19 cellular contexts compared by ENCODE assay signal in genomic region chr11:11514246-11514645, GRCh38.
DNase-seq lines count a peak whose midpoint lies in the region; ATAC-seq and TF ChIP-seq lines count a peak whose summit lies in the region.
"Had no signal": no experiment of that assay in that cellular context is flagged by ENCODE, and none has a peak within 500 bp of the region (broad histone marks: within the 10 kb centered on the region; RNA-seq: fewer than 3 reads in every experiment).

No MANE protein-coding gene starts in this region.

- H4K20me1 ChIP-seq in H9 (ENCODE audit: control insufficient read depth, insufficient read depth, insufficient read length): no peaks in the 10 kb centered on the region
- H4K20me1 ChIP-seq: BLaER1 treated with 17β-estradiol and CSF1 and Interleukin-3, amounts not matched to agents 10 nM and 100 nM had no signal

- H2BK12ac ChIP-seq in H9 (ENCODE audit: insufficient read length, low read depth, low read length) (no peak overlapping the region), neuronal stem cell (ENCODE audit: low read length) (no peak overlapping the region)

- WGBS in H9 (ENCODE audit: extremely low coverage, insufficient read length, low lambda C conversion rate): no CpG with 5 or more reads among the region's 3 CpGs
- no CpG with 5 or more reads among the region's 3 CpGs for WGBS in neuronal stem cell (ENCODE audit: extremely low coverage in 2 of 2, insufficient read length in 2 of 2, insufficient replicate concordance in 1 of 2), 2 donors
- WGBS in suprapubic skin: 92% methylated on average over 3 of the region's 3 CpGs

- no peak overlapping the region for H3K4me3 Mint-ChIP-seq in H9
- H3K4me3 Mint-ChIP-seq in stimulated activated naive CD8-positive, alpha-beta T cell treated with anti-CD3 and anti-CD28 coated beads, Interleukin-15, amount 100 ng/mL, for 72 hours: no peak overlapping the region
- H3K4me3 Mint-ChIP-seq: CD8-positive, alpha-beta T cell; HFFc6 had no signal

- H4K5ac ChIP-seq in H9 (ENCODE audit: insufficient read length, low read depth, low read length): no peak overlapping the region

- H3K4me1 Mint-ChIP-seq in H9: peaks cover 23 to 30% of the 10 kb centered on the region in 2 experiments
- no peaks in the 10 kb centered on the region for H3K4me1 Mint-ChIP-seq in stimulated activated naive CD8-positive, alpha-beta T cell treated with anti-CD3 and anti-CD28 coated beads, Interleukin-15, amount 100 ng/mL, for 72 hours

- H2AFZ ChIP-seq in H9 (ENCODE audit: low read length): no peak overlapping the region
- no peak overlapping the region for H2AFZ ChIP-seq in neuronal stem cell (ENCODE audit: low read length)

- H2AK5ac ChIP-seq in H9 (ENCODE audit: insufficient read length, low read length) (no peak overlapping the region), neuronal stem cell (ENCODE audit: low read depth, low read length) (no peak overlapping the region)

- H3K36me3 ChIP-seq in neuronal stem cell (replicated peaks in 1 of 2; ENCODE audit: control insufficient read depth in 2 of 2, insufficient read depth in 2 of 2, low read length in 2 of 2) (no peaks in the 10 kb centered on the region), suprapubic skin (no peaks in the 10 kb centered on the region)
- H3K36me3 ChIP-seq: BLaER1 treated with 17β-estradiol and CSF1 and Interleukin-3, amounts not matched to agents 10 nM and 100 nM had no signal

- no peak overlapping the region for H4K8ac ChIP-seq in H9 (replicated peaks; ENCODE audit: insufficient read length, low read depth, low read length)
- no peak overlapping the region for H4K8ac ChIP-seq in neuronal stem cell (ENCODE audit: low read depth, low read length)

- no peak overlapping the region for H3K56ac ChIP-seq in H9 (ENCODE audit: insufficient read length, low read depth, low read length)

- H3K9me3 ChIP-seq in H9 (ENCODE audit: control insufficient read depth, low read depth, low read length) (no peaks in the 10 kb centered on the region), neuronal stem cell (replicated peaks in 1 of 2; ENCODE audit: control insufficient read depth in 2 of 2, insufficient read depth in 1 of 2, low read depth in 1 of 2, low read length in 2 of 2) (no peaks in the 10 kb centered on the region), suprapubic skin (no peaks in the 10 kb centered on the region)
- H3K9me3 ChIP-seq: BLaER1 treated with 17β-estradiol and CSF1 and Interleukin-3, amounts not matched to agents 10 nM and 100 nM had no signal

- H3K79me1 ChIP-seq in H9 (ENCODE audit: insufficient read depth, low read depth, low read length, poor library complexity, severe bottlenecking) (no peaks in the 10 kb centered on the region), neuronal stem cell (ENCODE audit: low read depth, low read length) (no peaks in the 10 kb centered on the region)

- H3K4me2 ChIP-seq in H9 (ENCODE audit: insufficient read depth, insufficient read length, low read length) (no peak overlapping the region), neuronal stem cell (ENCODE audit: insufficient read depth, low read length, poor library complexity, severe bottlenecking) (no peak overlapping the region)
- H3K4me2 ChIP-seq: BLaER1 treated with 17β-estradiol and CSF1 and Interleukin-3, amounts not matched to agents 10 nM and 100 nM had no signal

- no peak overlapping the region for H3K14ac ChIP-seq in H9 (ENCODE audit: insufficient read depth, low read length)
- no peak overlapping the region for H3K14ac ChIP-seq in neuronal stem cell (ENCODE audit: low read length)

- no peak overlapping the region for H3T11ph ChIP-seq in H9 (ENCODE audit: low read length)

- H2BK15ac ChIP-seq in H9 (ENCODE audit: low read depth, low read length): peak overlapping the region; percentile 83; the same call in 1 of the 2 replicates
- no peak overlapping the region for H2BK15ac ChIP-seq in neuronal stem cell (ENCODE audit: low read length)

- H3K27ac Mint-ChIP-seq in H9: no peak overlapping the region
- H3K27ac Mint-ChIP-seq in activated naive CD4-positive, alpha-beta T cell treated with anti-CD3 and anti-CD28 coated beads, Interleukin-2, amount 50 U/mL, for 72 hours: no peak overlapping the region
- H3K27ac Mint-ChIP-seq in stimulated activated naive CD8-positive, alpha-beta T cell treated with anti-CD3 and anti-CD28 coated beads, Interleukin-15, amount 100 ng/mL, for 72 hours: no peak overlapping the region
- H3K27ac Mint-ChIP-seq: CD8-positive, alpha-beta T cell; HFFc6 had no signal

- H3K9ac ChIP-seq in H9 (ENCODE audit: extremely low read depth, insufficient read length, low read length) (no peak overlapping the region), neuronal stem cell (ENCODE audit: low read depth, low read length, poor library complexity) (no peak overlapping the region)
- H3K9ac ChIP-seq: BLaER1 treated with 17β-estradiol and CSF1 and Interleukin-3, amounts not matched to agents 10 nM and 100 nM had no signal

- TF ChIP-seq POLR2A in suprapubic skin (IDR thresholded peaks at IDR 0.05): no peak

- no peaks in the 10 kb centered on the region for H3K27me3 Mint-ChIP-seq in H9 (ENCODE audit: low read depth)
- no peaks in the 10 kb centered on the region for H3K27me3 Mint-ChIP-seq in stimulated activated naive CD8-positive, alpha-beta T cell treated with anti-CD3 and anti-CD28 coated beads, Interleukin-15, amount 100 ng/mL, for 72 hours

- H3K4me3 ChIP-seq in neuronal stem cell (ENCODE audit: low read length in 2 of 2) (no peak overlapping the region), suprapubic skin (no peak overlapping the region)
- H3K4me3 ChIP-seq: BLaER1 treated with 17β-estradiol and CSF1 and Interleukin-3, amounts not matched to agents 10 nM and 100 nM had no signal

- H3K36me3 Mint-ChIP-seq in H9 (ENCODE audit: insufficient read depth in 1 of 3, low read depth in 3 of 3): no peaks in the 10 kb centered on the region
- no peaks in the 10 kb centered on the region for H3K36me3 Mint-ChIP-seq in activated naive CD4-positive, alpha-beta T cell treated with anti-CD3 and anti-CD28 coated beads, Interleukin-2, amount 50 U/mL, for 72 hours
- H3K36me3 Mint-ChIP-seq: CD8-positive, alpha-beta T cell had no signal

- H2BK5ac ChIP-seq in H9 (ENCODE audit: insufficient read length, low read length) (no peak overlapping the region), neuronal stem cell (ENCODE audit: low read length) (no peak overlapping the region)

- no peak for TF ChIP-seq CTCF in H9 (conservative IDR thresholded peaks at IDR 0.05)
- TF ChIP-seq CTCF in VCaP (conservative IDR thresholded peaks at IDR 0.05): no peak
- TF ChIP-seq CTCF in suprapubic skin (IDR thresholded peaks at IDR 0.05): no peak

- no peaks in the 10 kb centered on the region for H3K79me2 ChIP-seq in H9 (ENCODE audit: insufficient read depth, low read length)

- no peaks in the 10 kb centered on the region for H3K9me3 Mint-ChIP-seq in H9
- H3K9me3 Mint-ChIP-seq in activated naive CD4-positive, alpha-beta T cell treated with anti-CD3 and anti-CD28 coated beads, Interleukin-2, amount 50 U/mL, for 72 hours: no peaks in the 10 kb centered on the region
- H3K9me3 Mint-ChIP-seq in stimulated activated naive CD8-positive, alpha-beta T cell treated with anti-CD3 and anti-CD28 coated beads, Interleukin-15, amount 100 ng/mL, for 72 hours: no peaks in the 10 kb centered on the region
- H3K9me3 Mint-ChIP-seq: CD8-positive, alpha-beta T cell; HFFc6 had no signal

- H3K18ac ChIP-seq in H9 (ENCODE audit: insufficient read length, low read depth, low read length) (no peak overlapping the region), neuronal stem cell (ENCODE audit: low read length) (peak overlapping the region; percentile 9)

- no peak overlapping the region for H2BK120ac ChIP-seq in H9 (ENCODE audit: low read depth, low read length, poor library complexity, severe bottlenecking)
- H2BK120ac ChIP-seq in neuronal stem cell (ENCODE audit: low read depth, low read length): no peak overlapping the region

- H3K27ac ChIP-seq in H9 (ENCODE audit: insufficient read length, low read depth, low read length) (no peak overlapping the region), VCaP (peak overlapping the region; percentile 42), neuronal stem cell (replicated peaks; ENCODE audit: low read length) (no peak overlapping the region), substantia nigra (ENCODE audit: low read depth, low read length, poor library complexity, severe bottlenecking) (no peak overlapping the region), suprapubic skin (no peak overlapping the region)
- H3K27ac ChIP-seq: BLaER1 treated with 17β-estradiol and CSF1 and Interleukin-3, amounts not matched to agents 10 nM and 100 nM had no signal

- H3K23ac ChIP-seq in H9 (ENCODE audit: insufficient read length, low read depth, low read length) (no peak overlapping the region), neuronal stem cell (ENCODE audit: low read depth, low read length, poor library complexity) (no peak overlapping the region)

- H3K27me3 ChIP-seq in H9 (ENCODE audit: insufficient read depth, low read length) (no peaks in the 10 kb centered on the region), neuronal stem cell (ENCODE audit: control insufficient read depth in 3 of 3, insufficient read depth in 3 of 3, low read depth in 1 of 3, low read length in 3 of 3) (no peaks in the 10 kb centered on the region), suprapubic skin (no peaks in the 10 kb centered on the region)
- H3K27me3 ChIP-seq: BLaER1 treated with 17β-estradiol and CSF1 and Interleukin-3, amounts not matched to agents 10 nM and 100 nM had no signal

- H3K4me1 ChIP-seq in H9 (ENCODE audit: insufficient read depth, low read length) (peaks cover 8% of the 10 kb centered on the region), neuronal stem cell (ENCODE audit: control insufficient read depth in 2 of 2, insufficient read depth in 1 of 2, low read depth in 1 of 2, low read length in 2 of 2) (peaks cover 2 to 33% of the 10 kb centered on the region in 2 donors), suprapubic skin (peaks cover 16% of the 10 kb centered on the region)
- H3K4me1 ChIP-seq: BLaER1 treated with 17β-estradiol and CSF1 and Interleukin-3, amounts not matched to agents 10 nM and 100 nM had no signal

- no peak overlapping the region for H4K91ac ChIP-seq in H9 (ENCODE audit: insufficient read length, low read depth, low read length)
- no peak overlapping the region for H4K91ac ChIP-seq in neuronal stem cell (ENCODE audit: low read depth, low read length, poor library complexity)

- no peak overlapping the region for H2BK20ac ChIP-seq in H9 (ENCODE audit: low read depth, low read length, poor library complexity, severe bottlenecking)

- no peaks in the 10 kb centered on the region for H3K23me2 ChIP-seq in H9 (ENCODE audit: insufficient read length, low read depth, low read length, poor library complexity, severe bottlenecking)

- no peak for TF ChIP-seq EP300 in suprapubic skin (IDR thresholded peaks at IDR 0.05)

- H3K4ac ChIP-seq in H9 (ENCODE audit: low read depth, low read length) (no peak overlapping the region), neuronal stem cell (ENCODE audit: low read length) (no peak overlapping the region)

- ATAC-seq in activated naive CD4-positive, alpha-beta T cell treated with anti-CD3 and anti-CD28 coated beads, Interleukin-2, amount 50 U/mL, for 72 hours: no peak
- no peak for ATAC-seq in stimulated activated naive CD8-positive, alpha-beta T cell treated with anti-CD3 and anti-CD28 coated beads, Interleukin-15, amount 100 ng/mL, for 72 hours
- ATAC-seq: CD8-positive, alpha-beta T cell; HepG2; Panc1 had no signal

- DNase-seq in H9 (peak; percentile 46), kidney tubule cell (ENCODE audit: low spot score) (peak; percentile 63), neuronal stem cell (ENCODE audit: low spot score) (no peak), substantia nigra (lab: John Stamatoyannopoulos, UW) (no peak), suprapubic skin (ENCODE audit: low spot score in 2 of 2) (no peak)
- no peak for DNase-seq in activated naive CD4-positive, alpha-beta T cell treated with anti-CD3 and anti-CD28 coated beads, Interleukin-2, amount 50 U/mL, for 72 hours (ENCODE audit: low spot score in 2 of 2)
- no peak for DNase-seq in stimulated activated naive CD8-positive, alpha-beta T cell treated with anti-CD3 and anti-CD28 coated beads, Interleukin-15, amount 100 ng/mL, for 72 hours
- DNase-seq: CD8-positive, alpha-beta T cell; DMS79; HFFc6; KG1; MV-4-11; NCI-H1930; NCI-H2171; NCI-H526 had no signal

Comparison
In these comparisons a context has a peak if more than half of its experiments do, and no peak if none do; other contexts are left out.
1. DNase-seq: peak in H9 (single experiment) and kidney tubule cell (single experiment); none in neuronal stem cell (single experiment), substantia nigra (0 of 49), activated naive CD4-positive, alpha-beta T cell treated with anti-CD3 and anti-CD28 coated beads, Interleukin-2, amount 50 U/mL, for 72 hours (0 of 2), suprapubic skin (0 of 2) and stimulated activated naive CD8-positive, alpha-beta T cell treated with anti-CD3 and anti-CD28 coated beads, Interleukin-15, amount 100 ng/mL, for 72 hours (0 of 2).